8 cellular contexts compared by ENCODE assay signal in genomic region chr19:3760871-3761361, GRCh38. TPM values are rescaled to one million over a fixed set of nuclear protein-coding genes. Genes with fewer than 3 reads are reported as not detected.
A peak's percentile ranks its signal among the peaks of the same experiment; 100 is the strongest.
DNase-seq lines count a peak whose midpoint lies in the region; ATAC-seq and TF ChIP-seq lines count a peak whose summit lies in the region.

No MANE protein-coding gene starts in this region.

- H3K4me3 ChIP-seq in IMR-90 (ENCODE audit: insufficient read depth, low read depth, low read length) (peak overlapping the region; percentile 87), mesodermal cell (ENCODE audit: extremely low read depth, insufficient read depth, low read length, poor library complexity, severe bottlenecking) (peak overlapping the region; percentile 97), aorta (ENCODE audit: low read length in 2 of 2) (peak overlapping the region; percentile 64 to 98)

- H4K20me1 ChIP-seq in IMR-90 (ENCODE audit: insufficient read depth, low read length), result no peaks in the 10 kb centered on the region

- H3K23ac ChIP-seq in IMR-90 (ENCODE audit: low read depth, low read length), result peak overlapping the region; percentile 87

- H2BK5ac ChIP-seq in IMR-90 (ENCODE audit: low read depth, low read length, poor library complexity, severe bottlenecking), result peak overlapping the region; percentile 77

- TF ChIP-seq POLR2A in IMR-90 (IDR thresholded peaks at IDR 0.05; ENCODE audit: low read depth, low read length), result no peak

- H3K27ac ChIP-seq in IMR-90 (ENCODE audit: insufficient read depth, low read length) (peak overlapping the region; percentile 88), mesodermal cell (ENCODE audit: low read depth, low read length, severe bottlenecking) (peak overlapping the region; percentile 16), aorta (ENCODE audit: low read depth in 1 of 2, low read length in 2 of 2) (peak overlapping the region in 1 of 2 donors; percentile 56)

- no peak overlapping the region for H2BK20ac ChIP-seq in IMR-90 (ENCODE audit: low read depth, low read length)

- no peak overlapping the region for H2BK15ac ChIP-seq in IMR-90 (ENCODE audit: low read depth, low read length)

- H4K91ac ChIP-seq in IMR-90 (ENCODE audit: insufficient read depth, low read depth, low read length), result peak overlapping the region; percentile 80

- peak overlapping the region; percentile 83 for H3K56ac ChIP-seq in IMR-90 (ENCODE audit: extremely low read depth, insufficient read depth, low read length)

- CTCF ChIA-PET in IMR-90 (lab: Yijun Ruan, JAX), result interaction anchor here (0.5 to 0.7 kb wide), 3 partner anchors 29 to 1675 kb away, joined by 3 to 4 read pairs (median 4); no protein-coding TSS in a partner anchor

- H3K4ac ChIP-seq in IMR-90 (ENCODE audit: low read depth, low read length), result peak overlapping the region; percentile 84

- H2AK9ac ChIP-seq in IMR-90 (replicated peaks; ENCODE audit: low read depth, low read length, poor library complexity), result peak overlapping the region; percentile 98

- peaks cover 18 to 33% of the 10 kb centered on the region in 2 experiments for H3K79me1 ChIP-seq in IMR-90 (ENCODE audit: low read depth in 1 of 2, low read length in 2 of 2)

- no peak for TF ChIP-seq RAD21 in IMR-90 (IDR thresholded peaks at IDR 0.05; ENCODE audit: low read length)

- peak overlapping the region; percentile 35 for H3K18ac ChIP-seq in IMR-90 (ENCODE audit: low read depth, low read length)

- no TSS peak for BruUV-seq in IMR-90 (replicated peaks; lab: Mats Ljungman, UMichigan)

- peak overlapping the region; percentile 95 to 100 (median 100) for H3K27ac Mint-ChIP-seq in brain

- H3K9me3 ChIP-seq in IMR-90 (ENCODE audit: control insufficient read depth, insufficient read depth, low read length) (no peaks in the 10 kb centered on the region), mesodermal cell (ENCODE audit: control insufficient read depth, low read length) (no peaks in the 10 kb centered on the region), aorta (ENCODE audit: control insufficient read depth, low read length) (no peaks in the 10 kb centered on the region)

- peaks cover 20% of the 10 kb centered on the region for H3K36me3 Mint-ChIP-seq in brain

- peak overlapping the region; percentile 13; the same call in 1 of the 2 replicates for H2BK120ac ChIP-seq in IMR-90 (ENCODE audit: low read depth, low read length)

- H2AFZ ChIP-seq in IMR-90 (replicated peaks; ENCODE audit: low read length, poor library complexity), result peak overlapping the region; percentile 99

- no peaks in the 10 kb centered on the region for H3K27me3 ChIP-seq in IMR-90 (ENCODE audit: control insufficient read depth, insufficient read depth, low read length)
- no peaks in the 10 kb centered on the region for H3K27me3 ChIP-seq in aorta (ENCODE audit: control insufficient read depth in 1 of 2, insufficient read depth in 2 of 2, low read length in 1 of 2)

- POLR2A ChIA-PET in IMR-90 (lab: Charles Lee; ENCODE audit: unreplicated experiment), result interaction anchor here (0.6 kb wide), 2 partner anchors 227 to 251 kb away, joined by 3 to 7 read pairs; no protein-coding TSS in a partner anchor

- H3K4me1 ChIP-seq in IMR-90 (ENCODE audit: control insufficient read depth, insufficient read depth, low read length) (peaks cover 2% of the 10 kb centered on the region; the same call in 1 of the 2 replicates), mesodermal cell (ENCODE audit: control insufficient read depth, insufficient read depth, low read length, poor library complexity, severe bottlenecking) (no peaks in the 10 kb centered on the region), aorta (ENCODE audit: control insufficient read depth in 1 of 2, insufficient read depth in 2 of 2, low read length in 2 of 2) (no peaks in the 10 kb centered on the region)

- H3K4me3 Mint-ChIP-seq in brain, result peak overlapping the region; percentile 95 to 99 (median 98)

- ATAC-seq in IMR-90 (ENCODE audit: low read depth) (no peak), aorta (ENCODE audit: low FRiP score) (no peak), GM18502 (IDR thresholded peaks at IDR 0.05; ENCODE audit: poor library complexity, unreplicated experiment) (no peak), GM21360 (IDR thresholded peaks at IDR 0.05; ENCODE audit: unreplicated experiment) (no peak)

- peaks cover 6% of the 10 kb centered on the region for H3K27me3 Mint-ChIP-seq in brain

- H3K14ac ChIP-seq in IMR-90 (replicated peaks; ENCODE audit: low read depth, low read length), result peak overlapping the region; percentile 96

- intact Hi-C loops in IMR-90 (cut with micrococcal nuclease) (no loop called here), aorta (cut with DNase I) (loop anchor here in 1 of 2 donors (5.0 kb wide), 2 partner anchors 211 to 226 kb away; partner anchors contain the start of genes DAPK3 and EEF2)

- peak overlapping the region; percentile 76 for H4K5ac ChIP-seq in IMR-90 (ENCODE audit: low read depth, low read length)

- H3K36me3 ChIP-seq in IMR-90 (ENCODE audit: control insufficient read depth, insufficient read depth, low read length) (peaks cover 8% of the 10 kb centered on the region; the same call in 1 of the 2 replicates), mesodermal cell (ENCODE audit: control insufficient read depth, insufficient read depth, low read length) (peaks cover 35% of the 10 kb centered on the region), aorta (ENCODE audit: control insufficient read depth in 1 of 2, insufficient read depth in 2 of 2, low read length in 1 of 2) (no peaks in the 10 kb centered on the region)

- peaks cover 0 to 6% (median 0%) of the 10 kb centered on the region in 5 experiments for H3K9me3 Mint-ChIP-seq in brain

- in situ Hi-C loops in ACHN (cut with HindIII; ENCODE audit: low pct_ligation_motif_present, low pct_unique_long_range_greater_than_20kb, low sequenced_read_pairs), result no loop called here
- in situ Hi-C loops in IMR-90 (cut with MboI; ENCODE audit: low sequenced_read_pairs), result no loop called here

- DNase-seq in ACHN (peak; percentile 10), IMR-90 (peak; percentile 8), aorta (no peak), NCI-H345 (lab: John Stamatoyannopoulos, UW) (no peak)

- H3K4me2 ChIP-seq in IMR-90 (ENCODE audit: low read depth, low read length), result peak overlapping the region; percentile 89

- dilution Hi-C loops in IMR-90 (cut with HindIII; ENCODE audit: low sequenced_read_pairs, unreplicated experiment), result no loop called here

- WGBS in IMR-90 (ENCODE audit: extremely low coverage in 2 of 2, insufficient read length in 1 of 2), 2 experiments, result 35% methylated on average over 4 of the region's 7 CpGs; no CpG with 5 or more reads in 1 of the 2 experiments
- WGBS in mesodermal cell (ENCODE audit: insufficient coverage in 2 of 2), 2 experiments, result 37 to 58% methylated on average over 5 to 6 of the region's 7 CpGs
- 18 to 22% methylated on average over 7 of the region's 7 CpGs for WGBS in aorta, 2 donors

- H3K9ac ChIP-seq in IMR-90 (ENCODE audit: low read depth, low read length), result peak overlapping the region; percentile 95

- H4K8ac ChIP-seq in IMR-90 (ENCODE audit: low read depth in 2 of 2, low read length in 2 of 2), result peak overlapping the region; percentile 80 to 97; a peak in 3 of 4 replicates

- peaks cover 41% of the 10 kb centered on the region for H3K4me1 Mint-ChIP-seq in brain

- H3K9me1 ChIP-seq in IMR-90 (ENCODE audit: insufficient read depth, low read length), result peaks cover 3% of the 10 kb centered on the region; the same call in 1 of the 2 replicates

- no peak for TF ChIP-seq CTCF in IMR-90 (conservative IDR thresholded peaks at IDR 0.05; ENCODE audit: low read depth, low read length)
- no peak for TF ChIP-seq CTCF in brain (conservative IDR thresholded peaks at IDR 0.05)

- peak overlapping the region; percentile 96 for H2AK5ac ChIP-seq in IMR-90 (ENCODE audit: low read depth, low read length)

RNA-seq across cellular contexts. Expression of gene APBA3, which starts 0.6 kb away (rescaled TPM):
- total RNA-seq in IMR-90 (2012; rRNA removed) (8.6 and 9.5 TPM in 2 replicates), aorta (10 to 100 TPM; 15.7 to 24.3 TPM)
- polyA plus RNA-seq in IMR-90 (2012; rRNA removed) (18.4 and 21.0 TPM in 2 replicates), brain (ENCODE audit: insufficient read depth, low read depth, low replicate concordance) (36.8 TPM), aorta (10 to 100 TPM in 1 of 2 donors, 1 to 10 TPM in 1; 7.1 to 25.6 TPM)
- polyA plus RNA-seq in IMR-90 (2012; cell fraction: cytosol; rRNA removed), result 10.4 and 19.6 TPM in 2 replicates
- polyA plus RNA-seq in IMR-90 (2012; cell fraction: nucleus; rRNA removed; ENCODE audit: low replicate concordance), result 54.4 and 140 TPM in 2 replicates
- polyA plus RNA-seq in mesodermal cell (2013, experiment 1 of 2), result 21.3 TPM
- polyA plus RNA-seq in mesodermal cell (2013, experiment 2 of 2), result 17.0 TPM

RNA-seq across cellular contexts. Expression of gene MRPL54, which starts 1.6 kb away (rescaled TPM):
- total RNA-seq in IMR-90 (2012; rRNA removed), result 55.9 and 68.6 TPM in 2 replicates
- polyA plus RNA-seq in IMR-90 (2012; rRNA removed), result 75.7 and 96.5 TPM in 2 replicates
- polyA plus RNA-seq in IMR-90 (2012; cell fraction: cytosol; rRNA removed), result 126 and 298 TPM in 2 replicates
- 25.4 and 32.2 TPM in 2 replicates for polyA plus RNA-seq in IMR-90 (2012; cell fraction: nucleus; rRNA removed; ENCODE audit: low replicate concordance)
- 177 TPM for polyA plus RNA-seq in brain (ENCODE audit: insufficient read depth, low read depth, low replicate concordance)
- polyA plus RNA-seq in mesodermal cell (2013, experiment 1 of 2), result 43.9 TPM
- polyA plus RNA-seq in mesodermal cell (2013, experiment 2 of 2), result 38.3 TPM
- 10 to 100 TPM; 39.6 to 40.7 TPM for total RNA-seq in aorta
- polyA plus RNA-seq in aorta, result 100 to 1,000 TPM in 1 of 2 donors, 10 to 100 TPM in 1; 88.7 to 125 TPM

RNA-seq across cellular contexts. Expression of gene RAX2, which starts 11.1 kb away (rescaled TPM):
- total RNA-seq in IMR-90 (2012; rRNA removed) (not detected in 2 replicates), aorta (not detected)
- polyA plus RNA-seq in IMR-90 (2012; rRNA removed) (not detected in 2 replicates), brain (ENCODE audit: insufficient read depth, low read depth, low replicate concordance) (not detected), aorta (not detected)
- polyA plus RNA-seq in IMR-90 (2012; cell fraction: cytosol; rRNA removed), result not detected in 2 replicates
- not detected in 2 replicates for polyA plus RNA-seq in IMR-90 (2012; cell fraction: nucleus; rRNA removed; ENCODE audit: low replicate concordance)
- not detected for polyA plus RNA-seq in mesodermal cell (2013, experiment 1 of 2)
- polyA plus RNA-seq in mesodermal cell (2013, experiment 2 of 2), result not detected

RNA-seq across cellular contexts. Expression of gene MATK, which starts 25.3 kb away (rescaled TPM):
- not detected in 2 replicates for total RNA-seq in IMR-90 (2012; rRNA removed)
- not detected in 2 replicates for polyA plus RNA-seq in IMR-90 (2012; rRNA removed)
- not detected in 2 replicates for polyA plus RNA-seq in IMR-90 (2012; cell fraction: cytosol; rRNA removed)
- not detected in 2 replicates for polyA plus RNA-seq in IMR-90 (2012; cell fraction: nucleus; rRNA removed; ENCODE audit: low replicate concordance)
- polyA plus RNA-seq in brain (ENCODE audit: insufficient read depth, low read depth, low replicate concordance), result 18.6 TPM
- polyA plus RNA-seq in mesodermal cell (2013, experiment 1 of 2), result not detected
- not detected for polyA plus RNA-seq in mesodermal cell (2013, experiment 2 of 2)
- 1 to 10 TPM; 1.9 to 2.0 TPM for total RNA-seq in aorta
- polyA plus RNA-seq in aorta, result 1 to 10 TPM; 1.7 to 5.5 TPM

RNA-seq across cellular contexts. Expression of gene TJP3, which starts 52.7 kb away (rescaled TPM):
- total RNA-seq in IMR-90 (2012; rRNA removed) (not detected in 2 replicates), aorta (under 1 TPM; 0.26 to 0.60 TPM)
- polyA plus RNA-seq in IMR-90 (2012; rRNA removed) (not detected in 2 replicates), brain (ENCODE audit: insufficient read depth, low read depth, low replicate concordance) (3.8 TPM), aorta (10 to 100 TPM in 1 of 2 donors, under 1 TPM in 1; 0.84 to 29.2 TPM)
- 0.03 TPM in 1 of 2 replicates, not detected in the other for polyA plus RNA-seq in IMR-90 (2012; cell fraction: cytosol; rRNA removed)
- not detected in 2 replicates for polyA plus RNA-seq in IMR-90 (2012; cell fraction: nucleus; rRNA removed; ENCODE audit: low replicate concordance)
- 1.3 TPM for polyA plus RNA-seq in mesodermal cell (2013, experiment 1 of 2)
- polyA plus RNA-seq in mesodermal cell (2013, experiment 2 of 2), result 0.96 TPM

Comparison
In these comparisons a context has a peak if more than half of its experiments do, and no peak if none do; other contexts are left out.
1. DNase-seq: peak in ACHN (single experiment) and IMR-90 (single experiment); none in aorta (0 of 2) and NCI-H345 (single experiment).
2. Peak in every context shown above with its lines, with median percentiles within 50 percentile points of each other: H3K4me3 ChIP-seq.